24 cellular contexts compared by ENCODE assay signal in the genomic region with DNA sequence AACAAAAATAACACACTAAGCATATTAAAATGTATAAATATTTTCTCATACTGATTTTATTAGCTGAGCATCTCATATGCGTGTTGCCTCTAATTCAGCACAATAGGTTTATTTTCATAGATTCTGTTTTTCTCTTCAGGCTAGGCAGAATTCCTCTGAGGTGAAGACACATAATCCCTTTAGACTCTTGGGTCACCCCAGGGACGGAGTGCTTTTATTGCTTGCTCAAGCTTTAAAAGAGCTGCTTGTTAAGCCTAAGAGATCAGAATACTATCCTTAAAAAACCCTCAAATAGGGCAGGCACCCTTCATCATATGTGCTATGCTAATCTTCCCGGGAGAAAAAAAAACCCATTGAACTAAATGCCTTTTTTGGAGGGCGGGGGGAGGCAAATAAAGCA.
DNase-seq lines count a peak whose midpoint lies in the region; ATAC-seq and TF ChIP-seq lines count a peak whose summit lies in the region.
"Had no signal": no experiment of that assay in that cellular context is flagged by ENCODE, and none has a peak within 500 bp of the region (broad histone marks: within the 10 kb centered on the region; RNA-seq: fewer than 3 reads in every experiment).

No MANE protein-coding gene starts in this region.

- no peak overlapping the region for H2AK5ac ChIP-seq in neuronal stem cell (ENCODE audit: low read depth, low read length)

- no peak overlapping the region for H4K91ac ChIP-seq in neuronal stem cell (ENCODE audit: low read depth, low read length, poor library complexity)

- DNase-seq in EL (peak; percentile 2), NCI-H82 (lab: John Stamatoyannopoulos, UW) (peak; percentile 100), fibroblast of pulmonary artery (ENCODE audit: low read depth) (peak; percentile 10), neuronal stem cell (ENCODE audit: low spot score) (peak; percentile 41), breast epithelium (ENCODE audit: low spot score in 2 of 2) (no peak), body of pancreas (no peak)
- DNase-seq: activated CD4-positive, alpha-beta T cell treated with anti-CD3 and anti-CD28 coated beads for 36 hours; activated gamma-delta T cell; activated naive CD8-positive, alpha-beta T cell treated with anti-CD3 and anti-CD28 coated beads, Interleukin-2, amount 50 U/mL, for 24 hours; activated T-cell treated with anti-CD3 and anti-CD28 coated beads, Interleukin-2, amount 50 U/mL, for 1 hour; colonic mucosa; endodermal cell; glutamatergic neuron; mammary epithelial cell; MG63; NCI-H1436 treated with DMSO at 0.1 percent for 48 hours; NCI-H2107; nucleus accumbens; RPMI8226; small intestine; stimulated activated CD4-positive, alpha-beta T cell treated with anti-CD3 and anti-CD28 coated beads, Interleukin-2, amount 100 ng/mL, for 24 hours had no signal

- H3K9me3 ChIP-seq in neuronal stem cell (replicated peaks in 1 of 2; ENCODE audit: control insufficient read depth in 2 of 2, insufficient read depth in 1 of 2, low read depth in 1 of 2, low read length in 2 of 2) (no peaks in the 10 kb centered on the region), breast epithelium (no peaks in the 10 kb centered on the region), body of pancreas (no peaks in the 10 kb centered on the region)
- H3K9me3 ChIP-seq: BLaER1 treated with 17β-estradiol and CSF1 and Interleukin-3, amounts not matched to agents 10 nM and 100 nM; colonic mucosa; esophagus muscularis mucosa; MG63 had no signal

- no peak overlapping the region for H2AFZ ChIP-seq in neuronal stem cell (ENCODE audit: low read length)

- H2BK5ac ChIP-seq in neuronal stem cell (ENCODE audit: low read length), result no peak overlapping the region

- ATAC-seq in HG02763 (IDR thresholded peaks at IDR 0.05; ENCODE audit: unreplicated experiment), result no peak
- ATAC-seq in body of pancreas, result no peak
- ATAC-seq: activated CD4-positive, alpha-beta T cell treated with anti-CD3 and anti-CD28 coated beads for 36 hours; activated naive CD8-positive, alpha-beta T cell treated with anti-CD3 and anti-CD28 coated beads, Interleukin-2, amount 50 U/mL, for 24 hours had no signal

- H3K4me3 ChIP-seq in fibroblast of pulmonary artery (replicated peaks; ENCODE audit: low read depth, low read length) (no peak overlapping the region), neuronal stem cell (ENCODE audit: low read length in 2 of 2) (no peak overlapping the region), breast epithelium (no peak overlapping the region), body of pancreas (no peak overlapping the region)
- H3K4me3 ChIP-seq: BLaER1 treated with 17β-estradiol and CSF1 and Interleukin-3, amounts not matched to agents 10 nM and 100 nM; colonic mucosa; esophagus muscularis mucosa; MG63 had no signal

- H3K27ac ChIP-seq in neuronal stem cell (replicated peaks; ENCODE audit: low read length) (peak overlapping the region; percentile 66), breast epithelium (no peak overlapping the region), body of pancreas (no peak overlapping the region)
- H3K27ac ChIP-seq: BLaER1 treated with 17β-estradiol and CSF1 and Interleukin-3, amounts not matched to agents 10 nM and 100 nM; colonic mucosa; esophagus muscularis mucosa had no signal

- H3K18ac ChIP-seq in neuronal stem cell (ENCODE audit: low read length), result no peak overlapping the region

- H3K4me2 ChIP-seq in neuronal stem cell (ENCODE audit: insufficient read depth, low read length, poor library complexity, severe bottlenecking), result no peak overlapping the region
- H3K4me2 ChIP-seq: BLaER1 treated with 17β-estradiol and CSF1 and Interleukin-3, amounts not matched to agents 10 nM and 100 nM had no signal

- no peak overlapping the region for H3K9ac ChIP-seq in neuronal stem cell (ENCODE audit: low read depth, low read length, poor library complexity)
- H3K9ac ChIP-seq: BLaER1 treated with 17β-estradiol and CSF1 and Interleukin-3, amounts not matched to agents 10 nM and 100 nM had no signal

- H3K4me1 ChIP-seq in neuronal stem cell (ENCODE audit: control insufficient read depth in 2 of 2, insufficient read depth in 1 of 2, low read depth in 1 of 2, low read length in 2 of 2) (peaks cover 0 to 9% of the 10 kb centered on the region in 2 donors), breast epithelium (no peaks in the 10 kb centered on the region), body of pancreas (no peaks in the 10 kb centered on the region)
- H3K4me1 ChIP-seq: colonic mucosa had no signal

- no CpG with 5 or more reads among the region's 4 CpGs for WGBS in neuronal stem cell (ENCODE audit: extremely low coverage in 2 of 2, insufficient read length in 2 of 2, insufficient replicate concordance in 1 of 2), 2 donors
- WGBS in body of pancreas, 2 donors, result 53 to 57% methylated on average over 4 of the region's 4 CpGs

- H2BK120ac ChIP-seq in neuronal stem cell (ENCODE audit: low read depth, low read length), result no peak overlapping the region

- H3K36me3 ChIP-seq in neuronal stem cell (replicated peaks in 1 of 2; ENCODE audit: control insufficient read depth in 2 of 2, insufficient read depth in 2 of 2, low read length in 2 of 2) (no peaks in the 10 kb centered on the region), breast epithelium (no peaks in the 10 kb centered on the region), body of pancreas (replicated peaks in 1 of 2; ENCODE audit: insufficient read depth in 1 of 2, low read depth in 2 of 2) (no peaks in the 10 kb centered on the region)
- H3K36me3 ChIP-seq: BLaER1 treated with 17β-estradiol and CSF1 and Interleukin-3, amounts not matched to agents 10 nM and 100 nM; colonic mucosa; esophagus muscularis mucosa; MG63 had no signal

- no peak for TF ChIP-seq POLR2A in breast epithelium (IDR thresholded peaks at IDR 0.05)
- no peak for TF ChIP-seq POLR2A in body of pancreas (IDR thresholded peaks at IDR 0.05)

- no peak overlapping the region for H3K23ac ChIP-seq in neuronal stem cell (ENCODE audit: low read depth, low read length, poor library complexity)

- H4K8ac ChIP-seq in neuronal stem cell (ENCODE audit: low read depth, low read length), result no peak overlapping the region

- no peak overlapping the region for H3K4ac ChIP-seq in neuronal stem cell (ENCODE audit: low read length)

- no peaks in the 10 kb centered on the region for H3K79me1 ChIP-seq in neuronal stem cell (ENCODE audit: low read depth, low read length)

- H3K27me3 ChIP-seq in neuronal stem cell (ENCODE audit: control insufficient read depth in 3 of 3, insufficient read depth in 3 of 3, low read depth in 1 of 3, low read length in 3 of 3), result no peaks in the 10 kb centered on the region
- H3K27me3 ChIP-seq in breast epithelium, result no peaks in the 10 kb centered on the region
- no peaks in the 10 kb centered on the region for H3K27me3 ChIP-seq in body of pancreas
- H3K27me3 ChIP-seq: BLaER1 treated with 17β-estradiol and CSF1 and Interleukin-3, amounts not matched to agents 10 nM and 100 nM; colonic mucosa; esophagus muscularis mucosa; MG63 had no signal

- no peak overlapping the region for H2BK15ac ChIP-seq in neuronal stem cell (ENCODE audit: low read length)

- no peak overlapping the region for H2BK12ac ChIP-seq in neuronal stem cell (ENCODE audit: low read length)

- intact Hi-C loops in breast epithelium (cut with DNase I; ENCODE audit: low total_unique reads), result no loop called here
- intact Hi-C loops in body of pancreas (cut with DNase I), result no loop called here

- H3K14ac ChIP-seq in neuronal stem cell (ENCODE audit: low read length), result no peak overlapping the region

- TF ChIP-seq CTCF in fibroblast of pulmonary artery (IDR thresholded peaks at IDR 0.05; ENCODE audit: low read length, missing control alignments) (no peak), breast epithelium (IDR thresholded peaks at IDR 0.05) (no peak), body of pancreas (IDR thresholded peaks at IDR 0.05) (no peak)

Comparison
In these comparisons a context has a peak if more than half of its experiments do, and no peak if none do; other contexts are left out.
1. DNase-seq: peak in EL (single experiment), NCI-H82 (single experiment), fibroblast of pulmonary artery (single experiment) and neuronal stem cell (single experiment); none in breast epithelium (0 of 2) and body of pancreas (0 of 4).